12 cellular contexts compared by ENCODE assay signal in genomic region chr1:15089244-15089992, GRCh38.
DNase-seq lines count a peak whose midpoint lies in the region; ATAC-seq and TF ChIP-seq lines count a peak whose summit lies in the region.
"Had no signal": no experiment of that assay in that cellular context is flagged by ENCODE, and none has a peak within 500 bp of the region (broad histone marks: within the 10 kb centered on the region; RNA-seq: fewer than 3 reads in every experiment).

No MANE protein-coding gene starts in this region.

- 50 to 57% methylated on average over 4 of the region's 4 CpGs for WGBS in esophagus, 2 donors

- H3K4me1 ChIP-seq in OCI-LY7 (ENCODE audit: insufficient read depth, low read length, poor library complexity, severe bottlenecking) (peaks cover 18% of the 10 kb centered on the region), esophagus (ENCODE audit: control insufficient read depth in 2 of 2, insufficient read depth in 2 of 2, low read length in 1 of 2) (peaks cover 0 to 2% of the 10 kb centered on the region in 2 donors)
- H3K4me1 ChIP-seq: right lobe of liver had no signal

- H3K9me3 ChIP-seq in OCI-LY7 (ENCODE audit: low read length) (no peaks in the 10 kb centered on the region), esophagus (ENCODE audit: control insufficient read depth in 2 of 2, insufficient read depth in 1 of 2, low read depth in 1 of 2, low read length in 1 of 2) (no peaks in the 10 kb centered on the region)
- H3K9me3 ChIP-seq: right lobe of liver had no signal

- H3K27ac ChIP-seq in OCI-LY7 (ENCODE audit: low read depth, low read length, poor library complexity, severe bottlenecking) (no peak overlapping the region), esophagus (ENCODE audit: low read depth in 2 of 2, low read length in 1 of 2) (peak overlapping the region; percentile 8 to 51)
- H3K27ac ChIP-seq: right lobe of liver had no signal

- DNase-seq in GDM1 (lab: John Stamatoyannopoulos, UW) (peak; percentile 41), OCI-LY7 (ENCODE audit: low spot score) (peak; percentile 34), pons (ENCODE audit: low spot score) (peak; percentile 39), DMS79 (lab: John Stamatoyannopoulos, UW) (no peak)
- DNase-seq: activated CD4-positive, alpha-beta T cell treated with anti-CD3 and anti-CD28 coated beads for 36 hours; activated naive CD4-positive, alpha-beta T cell treated with anti-CD3 and anti-CD28 coated beads for 36 hours; effector memory CD8-positive, alpha-beta T cell; right lobe of liver had no signal

- BruUV-seq in OCI-LY7 (replicated peaks; lab: Mats Ljungman, UMichigan) = no TSS peak

- no peaks in the 10 kb centered on the region for H4K20me1 ChIP-seq in OCI-LY7 (ENCODE audit: insufficient read depth, low read length)

- POLR2A ChIA-PET in OCI-LY7 (lab: Charles Lee) = interaction anchor here (0.6 kb wide), 2 partner anchors 61 to 1248 kb away, joined by 3 to 4 read pairs; no protein-coding TSS in a partner anchor

- no peak for TF ChIP-seq CTCF in OCI-LY7 (conservative IDR thresholded peaks at IDR 0.05; ENCODE audit: low read length)

- H3K36me3 ChIP-seq in OCI-LY7 (ENCODE audit: insufficient read depth, low read length) = no peaks in the 10 kb centered on the region
- no peaks in the 10 kb centered on the region for H3K36me3 ChIP-seq in esophagus (ENCODE audit: control insufficient read depth in 2 of 2, insufficient read depth in 2 of 2, low read length in 1 of 2)
- H3K36me3 ChIP-seq: right lobe of liver had no signal

- H3K4me3 ChIP-seq in OCI-LY7 (ENCODE audit: low read depth, low read length, poor library complexity, severe bottlenecking) = no peak overlapping the region
- no peak overlapping the region for H3K4me3 ChIP-seq in esophagus (ENCODE audit: low read depth in 1 of 2, low read length in 2 of 2)
- H3K4me3 ChIP-seq: right lobe of liver had no signal

- intact Hi-C loops in OCI-LY7 (cut with micrococcal nuclease; ENCODE audit: unreplicated experiment) = no loop called here

- H3K4me2 ChIP-seq in OCI-LY7 (ENCODE audit: low read length) = peak overlapping the region; percentile 52

- no peaks in the 10 kb centered on the region for H3K9me2 ChIP-seq in OCI-LY7 (ENCODE audit: insufficient read depth, low read length)

- ATAC-seq in GM21717 (IDR thresholded peaks at IDR 0.05; ENCODE audit: unreplicated experiment) = no peak
- ATAC-seq in GM18909 (IDR thresholded peaks at IDR 0.05; ENCODE audit: poor library complexity, unreplicated experiment) = no peak
- ATAC-seq in GM18870 (IDR thresholded peaks at IDR 0.05; ENCODE audit: unreplicated experiment) = no peak
- ATAC-seq: effector memory CD8-positive, alpha-beta T cell had no signal

- H3K79me2 ChIP-seq in OCI-LY7 (ENCODE audit: insufficient read depth, low read depth, low read length) = no peaks in the 10 kb centered on the region

- H3K27me3 ChIP-seq in esophagus (ENCODE audit: control insufficient read depth in 1 of 2, insufficient read depth in 2 of 2, low read length in 2 of 2) = no peaks in the 10 kb centered on the region
- H3K27me3 ChIP-seq: right lobe of liver had no signal

- CTCF ChIA-PET in OCI-LY7 (lab: Charles Lee; ENCODE audit: unreplicated experiment) = interaction anchor here (1.7 kb wide), 1 partner anchor 10 kb away, joined by 7 read pairs; no protein-coding TSS in a partner anchor

- H2AFZ ChIP-seq in OCI-LY7 (ENCODE audit: low read length) = peak overlapping the region; percentile 91; the same call in 1 of the 2 replicates
